ENCODE assay signal across 8 cellular contexts in genomic region chr1:173824315-173825081, GRCh38. TPM values are rescaled to one million over a fixed set of nuclear protein-coding genes. Genes with fewer than 3 reads are reported as not detected.
A peak's percentile ranks its signal among the peaks of the same experiment; 100 is the strongest.
DNase-seq lines count a peak whose midpoint lies in the region; ATAC-seq and TF ChIP-seq lines count a peak whose summit lies in the region.

CENPL (minus strand) TSS chr1:173824883; CDS start chr1:173811299, 13,584 bp downstream.
DARS2 (plus strand) TSS chr1:173824673; CDS start chr1:173825230, 557 bp downstream.

- H3K4me1 ChIP-seq in adipocyte (ENCODE audit: control insufficient read depth, insufficient read depth, low read length) (peaks cover 13% of the 10 kb centered on the region), parathyroid adenoma (no peaks in the 10 kb centered on the region), transverse colon (peaks cover 8 to 32% (median 8%) of the 10 kb centered on the region in 4 donors)

- in situ Hi-C loops in transverse colon (cut with MboI; ENCODE audit: low pct_ligation_motif_present in 1 of 4, low pct_unique_long_range_greater_than_20kb in 1 of 4, low sequenced_read_pairs in 3 of 4), result loop anchor here in 3 of 4 donors (10.0 to 25.0 kb wide), 3 partner anchors 387 to 1087 kb away; no protein-coding TSS in a partner anchor

- TF ChIP-seq CTCF in GM12875 (IDR thresholded peaks at IDR 0.05; ENCODE audit: borderline replicate concordance, insufficient read depth, low read depth, low read length), result no peak
- TF ChIP-seq CTCF in parathyroid adenoma (IDR thresholded peaks at IDR 0.05), result no peak
- peak in 1 of 5 experiments; percentile 28 for TF ChIP-seq CTCF in transverse colon (IDR thresholded peaks at IDR 0.05)

- peak within 1 kb of the TSS; percentile 90 for H3K9ac ChIP-seq in adipocyte (ENCODE audit: low read length)
- peak within 1 kb of the TSS; percentile 46 for H3K9ac ChIP-seq in parathyroid adenoma

- TF ChIP-seq EP300 in transverse colon (IDR thresholded peaks at IDR 0.05; ENCODE audit: low read depth), result no peak

- H2AFZ ChIP-seq in parathyroid adenoma, result peak within 1 kb of the TSS; percentile 95

- no peaks in the 10 kb centered on the region for H3K79me2 ChIP-seq in parathyroid adenoma

- H3K27me3 ChIP-seq in adipocyte (replicated peaks; ENCODE audit: control insufficient read depth, insufficient read depth, low read length) (no peaks in the 10 kb centered on the region), parathyroid adenoma (ENCODE audit: control insufficient read depth, insufficient read depth, low read length) (no peaks in the 10 kb centered on the region), transverse colon (no peaks in the 10 kb centered on the region)

- ATAC-seq in HG02798 (IDR thresholded peaks at IDR 0.05; ENCODE audit: poor library complexity, unreplicated experiment) (peak; percentile 84), Right ventricle myocardium superior (ENCODE audit: poor library complexity) (peak; percentile 98)

- peak; percentile 62 for TF ChIP-seq POLR2A in transverse colon (IDR thresholded peaks at IDR 0.05)

- DNase-seq in NCI-H1436 (lab: John Stamatoyannopoulos, UW), result peak; percentile 95
- peak; percentile 87 for DNase-seq in T follicular helper cell (ENCODE audit: low read depth)
- peak; percentile 98 for DNase-seq in adipocyte (ENCODE audit: low read depth)
- DNase-seq in Right ventricle myocardium superior, result peak; percentile 97
- peak; percentile 96 for DNase-seq in transverse colon

- intact Hi-C loops in Right ventricle myocardium superior (cut with DNase I) (loop anchor here (5.0 to 10.0 kb wide), 2 partner anchors 392 to 1080 kb away; no protein-coding TSS in a partner anchor), transverse colon (cut with DNase I; ENCODE audit: low total_unique reads) (loop anchor here (10.0 kb wide), 1 partner anchor 400 kb away; no protein-coding TSS in a partner anchor)

- H3K4me3 ChIP-seq in GM12875 (ENCODE audit: low read depth, low read length) (peak within 1 kb of the TSS; percentile 63), adipocyte (ENCODE audit: low read length) (peak within 1 kb of the TSS; percentile 96), parathyroid adenoma (ENCODE audit: low read depth, low read length) (peak within 1 kb of the TSS; percentile 78), transverse colon (peak within 1 kb of the TSS; percentile 48 to 89 (median 64))

- no peaks in the 10 kb centered on the region for H3K9me3 ChIP-seq in adipocyte (ENCODE audit: control insufficient read depth, low read length)
- no peaks in the 10 kb centered on the region for H3K9me3 ChIP-seq in parathyroid adenoma (ENCODE audit: control insufficient read depth, low read length)
- no peaks in the 10 kb centered on the region for H3K9me3 ChIP-seq in transverse colon

- H3K4me2 ChIP-seq in parathyroid adenoma (ENCODE audit: low read length), result peak within 1 kb of the TSS; percentile 94

- WGBS in transverse colon (ENCODE audit: low coverage in 1 of 2), 2 donors, result 0 to 1% methylated on average over 1 to 55 of the region's 55 CpGs

- no peaks in the 10 kb centered on the region for H3K36me3 ChIP-seq in adipocyte (ENCODE audit: control insufficient read depth, insufficient read depth, low read length, severe bottlenecking)
- H3K36me3 ChIP-seq in parathyroid adenoma (ENCODE audit: control insufficient read depth, insufficient read depth, low read length), result no peaks in the 10 kb centered on the region
- no peaks in the 10 kb centered on the region for H3K36me3 ChIP-seq in transverse colon

- peak within 1 kb of the TSS; percentile 88 for H3K27ac ChIP-seq in parathyroid adenoma
- peak within 1 kb of the TSS; percentile 91 to 94 (median 92) for H3K27ac ChIP-seq in transverse colon

RNA-seq across cellular contexts. Expression of gene CENPL, which starts in this region (rescaled TPM):
- 2.6 TPM for total RNA-seq in Right ventricle myocardium superior
- total RNA-seq in transverse colon, result 1 to 10 TPM in 3 of 4 donors, not detected in 1; 4.3 to 6.7 (median 4.9) TPM

RNA-seq across cellular contexts. Expression of gene DARS2, which starts in this region (rescaled TPM):
- total RNA-seq in Right ventricle myocardium superior (12.9 TPM), transverse colon (10 to 100 TPM; 12.0 to 19.7 (median 16.6) TPM)

Comparison
In these comparisons a context has a peak if more than half of its experiments do, and no peak if none do; other contexts are left out.
1. Peak in every context shown above with its lines: DNase-seq, ATAC-seq, H3K4me3 ChIP-seq and H3K27ac ChIP-seq.